ENCODE assay signal across 23 cellular contexts in the genomic region with DNA sequence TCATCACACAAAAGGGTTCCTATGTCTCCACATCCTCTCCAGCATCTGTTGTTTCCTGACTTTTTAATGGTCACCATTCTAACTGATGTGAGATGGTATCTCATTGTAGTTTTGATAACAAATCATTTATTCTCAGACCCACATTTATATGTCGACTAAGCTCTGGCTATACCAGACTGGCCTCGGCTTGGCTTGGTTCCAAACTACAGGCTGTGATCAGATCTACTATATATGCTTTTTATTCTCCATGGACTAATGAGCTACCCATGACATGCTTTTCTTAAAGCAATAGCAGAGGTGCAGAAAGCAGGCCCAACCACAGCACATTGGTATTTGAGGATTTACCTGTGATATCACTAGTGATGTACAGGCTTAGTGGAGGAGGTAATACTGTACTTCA.
"Had no signal": no experiment of that assay in that cellular context is flagged by ENCODE, and none has a peak within 500 bp of the region (broad histone marks: within the 10 kb centered on the region; RNA-seq: fewer than 3 reads in every experiment).

No MANE protein-coding gene starts in this region.

- FAIRE-seq: small intestine, urothelium cell line had no signal

- H3K9me3 Mint-ChIP-seq: nephron; neural progenitor cell; stimulated activated naive CD8-positive, alpha-beta T cell treated with anti-CD3 and anti-CD28 coated beads, Interleukin-15, Interleukin-2, amounts not matched to agents 100 ng/mL and 50 ng/mL, for 24 hours had no signal

- H3K27me3 Mint-ChIP-seq: progenitor cell of endocrine pancreas; stimulated activated naive B cell treated with anti-CD40 and anti-IgM and Interleukin-4, amounts not matched to agents 10 μg/mL and 1 μg/mL and 100 μg/mL, for 72 hours; stimulated activated naive CD8-positive, alpha-beta T cell treated with anti-CD3 and anti-CD28 coated beads, Interleukin-15, Interleukin-2, amounts not matched to agents 100 ng/mL and 50 ng/mL, for 24 hours had no signal

- DNase-seq: natural killer cell; occipital lobe; ovary; psoas muscle; right cardiac atrium; sigmoid colon; small intestine; stimulated activated CD4-positive, alpha-beta T cell treated with anti-CD3 and anti-CD28 coated beads, Interleukin-15, amount 100 ng/mL, for 24 hours; stimulated activated CD4-positive, alpha-beta T cell treated with anti-CD3 and anti-CD28 coated beads, Interleukin-2, amount 100 ng/mL, for 24 hours; stimulated activated CD4-positive, alpha-beta T cell treated with anti-CD3 and anti-CD28 coated beads, Interleukin-2, amount 100 ng/mL, for 48 hours; stimulated activated CD4-positive, alpha-beta T cell treated with anti-CD3 and anti-CD28 coated beads, Interleukin-4, amount 100 ng/mL, for 24 hours; stimulated activated naive B cell treated with anti-CD40 and anti-IgM and Interleukin-4, amounts not matched to agents 10 μg/mL and 1 μg/mL and 100 μg/mL, for 72 hours; stimulated activated naive CD4-positive, alpha-beta T cell treated with Interleukin-2 at 50 U/mL for 16 hours; stomach; thyroid gland; trophoblast cell; upper lobe of left lung had no signal

- ATAC-seq: natural killer cell; psoas muscle; right cardiac atrium; stimulated activated effector memory CD8-positive, alpha-beta T cell treated with anti-CD3 and anti-CD28 coated beads, Interleukin-12 subunit alpha, Interleukin-12 subunit beta, amount 100 ng/mL, for 72 hours; stimulated activated naive B cell treated with anti-CD40 and anti-IgM and Interleukin-4, amounts not matched to agents 10 μg/mL and 1 μg/mL and 100 μg/mL, for 72 hours had no signal

- H3K4me3 Mint-ChIP-seq: natural killer cell; nephron; neural progenitor cell; stimulated activated effector memory CD8-positive, alpha-beta T cell treated with anti-CD3 and anti-CD28 coated beads, Interleukin-12 subunit alpha, Interleukin-12 subunit beta, amount 100 ng/mL, for 72 hours; stimulated activated naive B cell treated with anti-CD40 and anti-IgM and Interleukin-4, amounts not matched to agents 10 μg/mL and 1 μg/mL and 100 μg/mL, for 72 hours; stimulated activated naive CD8-positive, alpha-beta T cell treated with anti-CD3 and anti-CD28 coated beads, Interleukin-15, Interleukin-2, amounts not matched to agents 100 ng/mL and 50 ng/mL, for 24 hours had no signal

- H3K4me1 Mint-ChIP-seq: natural killer cell; nephron; stimulated activated effector memory CD8-positive, alpha-beta T cell treated with anti-CD3 and anti-CD28 coated beads, Interleukin-12 subunit alpha, Interleukin-12 subunit beta, amount 100 ng/mL, for 72 hours; stimulated activated naive B cell treated with anti-CD40 and anti-IgM and Interleukin-4, amounts not matched to agents 10 μg/mL and 1 μg/mL and 100 μg/mL, for 72 hours had no signal

- H3K36me3 Mint-ChIP-seq: natural killer cell; neural progenitor cell; stimulated activated effector memory CD8-positive, alpha-beta T cell treated with anti-CD3 and anti-CD28 coated beads, Interleukin-12 subunit alpha, Interleukin-12 subunit beta, amount 100 ng/mL, for 72 hours; stimulated activated naive B cell treated with anti-CD40 and anti-IgM and Interleukin-4, amounts not matched to agents 10 μg/mL and 1 μg/mL and 100 μg/mL, for 72 hours had no signal

- H3K27ac Mint-ChIP-seq: natural killer cell; nephron; neural progenitor cell; progenitor cell of endocrine pancreas; stimulated activated effector memory CD8-positive, alpha-beta T cell treated with anti-CD3 and anti-CD28 coated beads, Interleukin-12 subunit alpha, Interleukin-12 subunit beta, amount 100 ng/mL, for 72 hours; stimulated activated naive B cell treated with anti-CD40 and anti-IgM and Interleukin-4, amounts not matched to agents 10 μg/mL and 1 μg/mL and 100 μg/mL, for 72 hours; stimulated activated naive CD8-positive, alpha-beta T cell treated with anti-CD3 and anti-CD28 coated beads, Interleukin-15, Interleukin-2, amounts not matched to agents 100 ng/mL and 50 ng/mL, for 24 hours had no signal
